13 cellular contexts compared by ENCODE assay signal in the genomic region with DNA sequence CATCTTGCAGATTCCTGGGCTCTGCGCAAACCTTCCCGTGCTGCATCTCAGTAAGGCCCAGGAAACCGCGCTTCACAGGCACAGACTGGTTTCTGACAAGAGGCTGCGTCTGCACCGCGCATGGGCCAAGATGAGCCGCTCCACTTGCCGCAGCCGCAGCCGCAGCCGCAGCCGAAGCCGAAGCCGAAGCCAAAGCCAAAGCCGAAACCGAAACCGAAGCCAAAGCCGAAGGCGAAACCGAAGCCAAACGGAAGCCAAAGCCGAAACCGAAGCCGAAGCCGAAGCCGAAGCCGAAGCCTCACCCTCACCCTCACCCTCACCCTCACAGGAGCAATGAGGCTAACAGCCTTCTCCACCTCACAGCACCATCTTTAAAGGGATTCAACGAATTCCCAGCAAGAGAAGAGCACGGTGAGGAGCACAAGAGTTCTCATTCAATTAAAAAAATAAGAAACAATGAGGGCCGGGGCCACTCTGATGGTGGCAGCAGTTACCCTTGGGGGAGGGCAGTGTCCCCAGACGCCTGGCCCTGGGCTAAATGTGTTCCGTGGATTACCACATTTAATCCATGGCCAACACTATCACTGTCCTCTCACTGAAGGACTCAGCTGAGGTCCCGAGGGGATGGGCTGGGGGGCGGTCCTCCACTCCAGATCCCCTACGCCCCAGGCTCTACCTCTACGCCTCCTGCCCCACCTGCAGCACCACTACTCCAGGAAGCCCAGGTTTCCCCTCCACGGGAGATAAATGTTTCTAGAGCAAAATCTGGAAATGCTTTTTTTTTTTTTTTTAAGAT. TPM values are rescaled to one million over a fixed set of nuclear protein-coding genes. Genes with fewer than 3 reads are reported as not detected.
DNase-seq lines count a peak whose midpoint lies in the region; ATAC-seq and TF ChIP-seq lines count a peak whose summit lies in the region.
"Had no signal": no experiment of that assay in that cellular context is flagged by ENCODE, and none has a peak within 500 bp of the region (broad histone marks: within the 10 kb centered on the region; RNA-seq: fewer than 3 reads in every experiment).

No MANE protein-coding gene starts in this region.

- peak overlapping the region; percentile 91 for H3K9ac ChIP-seq in OCI-LY3 (ENCODE audit: low read length)

- H3K27me3 Mint-ChIP-seq in effector memory CD8-positive, alpha-beta T cell = no peaks in the 10 kb centered on the region
- H3K27me3 Mint-ChIP-seq: IgD-negative memory B cell; stimulated activated naive CD8-positive, alpha-beta T cell treated with anti-CD3 and anti-CD28 coated beads, Interleukin-15, amount 100 ng/mL, for 72 hours had no signal

- TF ChIP-seq CTCF in heart left ventricle (IDR thresholded peaks at IDR 0.05) (no peak), OCI-LY3 (IDR thresholded peaks at IDR 0.05; ENCODE audit: low read depth, low read length) (no peak), suprapubic skin (IDR thresholded peaks at IDR 0.05) (no peak), body of pancreas (IDR thresholded peaks at IDR 0.05) (no peak)

- TF ChIP-seq POLR2A in heart left ventricle (IDR thresholded peaks at IDR 0.05) = no peak
- TF ChIP-seq POLR2A in suprapubic skin (IDR thresholded peaks at IDR 0.05) = no peak
- no peak for TF ChIP-seq POLR2A in body of pancreas (IDR thresholded peaks at IDR 0.05)

- H3K36me3 ChIP-seq in heart left ventricle (peaks cover 0 to 43% (median 11%) of the 10 kb centered on the region in 9 donors), OCI-LY3 (replicated peaks; ENCODE audit: low read depth, low read length) (peaks cover 53% of the 10 kb centered on the region), suprapubic skin (peaks cover 31% of the 10 kb centered on the region), body of pancreas (replicated peaks in 1 of 2; ENCODE audit: insufficient read depth in 1 of 2, low read depth in 2 of 2) (peaks cover 0 to 3% of the 10 kb centered on the region in 2 donors)

- H4K20me1 ChIP-seq in OCI-LY3 (ENCODE audit: insufficient read depth, low read length) = no peaks in the 10 kb centered on the region

- peak overlapping the region; percentile 38 to 63 for H3K27ac Mint-ChIP-seq in effector memory CD8-positive, alpha-beta T cell
- H3K27ac Mint-ChIP-seq: IgD-negative memory B cell had no signal

- no peak for TF ChIP-seq EP300 in suprapubic skin (IDR thresholded peaks at IDR 0.05)

- peak overlapping the region in 1 of 2 donors; percentile 18 for H3K4me3 Mint-ChIP-seq in effector memory CD8-positive, alpha-beta T cell
- H3K4me3 Mint-ChIP-seq: brain; IgD-negative memory B cell; stimulated activated naive CD8-positive, alpha-beta T cell treated with anti-CD3 and anti-CD28 coated beads, Interleukin-15, amount 100 ng/mL, for 72 hours had no signal

- H3K4me3 ChIP-seq in heart left ventricle = peak overlapping the region in 8 of 12 donors; percentile 11 to 42 (median 24)
- H3K4me3 ChIP-seq in OCI-LY3 (ENCODE audit: low read length) = peak overlapping the region; percentile 77
- H3K4me3 ChIP-seq in suprapubic skin = peak overlapping the region; percentile 24
- H3K4me3 ChIP-seq in body of pancreas = no peak overlapping the region

- H3K9me3 ChIP-seq in heart left ventricle = no peaks in the 10 kb centered on the region
- no peaks in the 10 kb centered on the region for H3K9me3 ChIP-seq in OCI-LY3 (ENCODE audit: insufficient read depth, low read length)
- no peaks in the 10 kb centered on the region for H3K9me3 ChIP-seq in suprapubic skin
- H3K9me3 ChIP-seq in body of pancreas = no peaks in the 10 kb centered on the region

- no peak overlapping the region for H2AFZ ChIP-seq in OCI-LY3 (ENCODE audit: low read depth, low read length)

- no peaks in the 10 kb centered on the region for H3K9me3 Mint-ChIP-seq in effector memory CD8-positive, alpha-beta T cell
- H3K9me3 Mint-ChIP-seq: IgD-negative memory B cell had no signal

- H3K27me3 ChIP-seq in heart left ventricle = no peaks in the 10 kb centered on the region
- H3K27me3 ChIP-seq in OCI-LY3 (ENCODE audit: low read depth, low read length) = no peaks in the 10 kb centered on the region
- H3K27me3 ChIP-seq in suprapubic skin = no peaks in the 10 kb centered on the region
- no peaks in the 10 kb centered on the region for H3K27me3 ChIP-seq in body of pancreas

- DNase-seq in heart left ventricle = no peak
- no peak for DNase-seq in left ventricle myocardium superior
- no peak for DNase-seq in effector memory CD8-positive, alpha-beta T cell
- peak in 1 of 2 donors; percentile 40 for DNase-seq in suprapubic skin (ENCODE audit: low spot score in 2 of 2)
- no peak for DNase-seq in activated T-cell treated with anti-CD3 and anti-CD28 coated beads for 4 hours
- no peak for DNase-seq in NCI-H2081 (lab: John Stamatoyannopoulos, UW)
- no peak for DNase-seq in body of pancreas
- DNase-seq: left colon; stimulated activated naive CD8-positive, alpha-beta T cell treated with anti-CD3 and anti-CD28 coated beads, Interleukin-15, amount 100 ng/mL, for 72 hours; T1000 had no signal

- H3K4me1 ChIP-seq in heart left ventricle = peaks cover 0 to 49% (median 15%) of the 10 kb centered on the region in 12 donors
- H3K4me1 ChIP-seq in OCI-LY3 (ENCODE audit: low read length) = peaks cover 53% of the 10 kb centered on the region
- peaks cover 17% of the 10 kb centered on the region for H3K4me1 ChIP-seq in suprapubic skin
- no peaks in the 10 kb centered on the region for H3K4me1 ChIP-seq in body of pancreas

- peak overlapping the region in 10 of 12 donors; percentile 14 to 74 (median 60) for H3K27ac ChIP-seq in heart left ventricle
- peak overlapping the region; percentile 97 for H3K27ac ChIP-seq in OCI-LY3 (ENCODE audit: low read length)
- peak overlapping the region; percentile 80 for H3K27ac ChIP-seq in suprapubic skin
- H3K27ac ChIP-seq in body of pancreas = no peak overlapping the region

- H3K4me2 ChIP-seq in OCI-LY3 (ENCODE audit: low read length) = peak overlapping the region; percentile 98

- peak in 1 of 4 donors; percentile 12 for ATAC-seq in heart left ventricle
- no peak for ATAC-seq in left ventricle myocardium superior
- peak; percentile 49 for ATAC-seq in effector memory CD8-positive, alpha-beta T cell (replicated peaks)
- ATAC-seq in body of pancreas = no peak
- ATAC-seq: left colon; stimulated activated naive CD8-positive, alpha-beta T cell treated with anti-CD3 and anti-CD28 coated beads, Interleukin-15, amount 100 ng/mL, for 72 hours had no signal

- intact Hi-C loops in heart left ventricle (cut with DNase I) = no loop called here
- intact Hi-C loops in left ventricle myocardium superior (cut with micrococcal nuclease) = no loop called here
- intact Hi-C loops in body of pancreas (cut with DNase I) = no loop called here

- H3K36me3 Mint-ChIP-seq in effector memory CD8-positive, alpha-beta T cell (ENCODE audit: insufficient read depth) = peaks cover 17% of the 10 kb centered on the region

- 68 to 92% (median 89%) methylated on average over 33 to 38 of the region's 38 CpGs for WGBS in heart left ventricle, 4 donors
- 82% methylated on average over 38 of the region's 38 CpGs for WGBS in suprapubic skin
- 92 to 94% methylated on average over 25 to 38 of the region's 38 CpGs for WGBS in body of pancreas, 2 donors

- peaks cover 15 to 18% of the 10 kb centered on the region in 2 donors for H3K4me1 Mint-ChIP-seq in effector memory CD8-positive, alpha-beta T cell (ENCODE audit: low read depth in 2 of 2)

- H3K79me2 ChIP-seq in OCI-LY3 (ENCODE audit: low read length) = peaks cover 73% of the 10 kb centered on the region

RNA-seq across cellular contexts. Expression of a gene that starts 29.1 kb away (rescaled TPM):
- total RNA-seq in heart left ventricle = 10 to 100 TPM; 11.6 to 40.8 (median 24.9) TPM
- 10 to 100 TPM; 39.1 to 39.6 TPM for polyA plus RNA-seq in heart left ventricle
- 33.8 TPM for total RNA-seq in left ventricle myocardium superior
- total RNA-seq in suprapubic skin = 10 to 100 TPM in 3 of 4 donors, 1 to 10 TPM in 1; 9.6 to 16.3 (median 14.3) TPM
- total RNA-seq in body of pancreas = 10 to 100 TPM; 12.7 to 21.1 TPM

RNA-seq across cellular contexts. Expression of a gene that starts 49.1 kb away (rescaled TPM):
- total RNA-seq in heart left ventricle (10 to 100 TPM; 14.8 to 35.8 (median 20.1) TPM), left ventricle myocardium superior (23.9 TPM), suprapubic skin (10 to 100 TPM; 12.9 to 34.8 (median 21.2) TPM), body of pancreas (10 to 100 TPM; 50.3 to 95.9 TPM)
- 10 to 100 TPM; 15.9 to 21.4 TPM for polyA plus RNA-seq in heart left ventricle

Comparison
In these comparisons a context has a peak if more than half of its experiments do, and no peak if none do; other contexts are left out.
1. H3K27ac ChIP-seq: peak in heart left ventricle (10 of 12), OCI-LY3 (single experiment) and suprapubic skin (single experiment); none in body of pancreas (0 of 4).
2. H3K4me3 ChIP-seq: peak in heart left ventricle (8 of 12), OCI-LY3 (single experiment) and suprapubic skin (single experiment); none in body of pancreas (0 of 2).